9 cellular contexts compared by ENCODE assay signal in genomic region chr10:50416885-50417284, GRCh38.
A peak's percentile ranks its signal among the peaks of the same experiment; 100 is the strongest.
DNase-seq lines count a peak whose midpoint lies in the region; ATAC-seq and TF ChIP-seq lines count a peak whose summit lies in the region.
"Had no signal": no experiment of that assay in that cellular context is flagged by ENCODE, and none has a peak within 500 bp of the region (broad histone marks: within the 10 kb centered on the region; RNA-seq: fewer than 3 reads in every experiment).

No MANE protein-coding gene starts in this region.

- no peak for TF ChIP-seq CTCF in natural killer cell (IDR thresholded peaks at IDR 0.05)
- TF ChIP-seq CTCF in astrocyte of the spinal cord (IDR thresholded peaks at IDR 0.05; ENCODE audit: low read depth, low read length), result no peak
- TF ChIP-seq CTCF in left lung (IDR thresholded peaks at IDR 0.05), result no peak
- no peak for TF ChIP-seq CTCF in upper lobe of right lung (IDR thresholded peaks at IDR 0.05)
- TF ChIP-seq CTCF in GM10266 (IDR thresholded peaks at IDR 0.05; ENCODE audit: control insufficient read depth, insufficient read depth, low read depth, missing control alignments), result no peak

- peaks cover 19 to 76% of the 10 kb centered on the region in 2 donors for H3K4me1 ChIP-seq in left lung
- H3K4me1 ChIP-seq in upper lobe of right lung, result peaks cover 52% of the 10 kb centered on the region

- peak overlapping the region; percentile 94 for H3K4me3 Mint-ChIP-seq in natural killer cell treated with Interleukin-12 subunit alpha and Interleukin-12 subunit beta and Interleukin-15 and Interleukin-18, amount 100 ng/mL, for 72 hours
- H3K4me3 Mint-ChIP-seq in natural killer cell, result no peak overlapping the region

- peaks cover 32 to 63% of the 10 kb centered on the region in 2 donors for H3K4me1 Mint-ChIP-seq in natural killer cell treated with Interleukin-12 subunit alpha and Interleukin-12 subunit beta and Interleukin-15 and Interleukin-18, amount 100 ng/mL, for 72 hours (ENCODE audit: low read depth in 2 of 2)
- peaks cover 26 to 48% of the 10 kb centered on the region in 2 donors for H3K4me1 Mint-ChIP-seq in natural killer cell

- peak overlapping the region in 1 of 2 donors; percentile 64 for H3K27ac Mint-ChIP-seq in natural killer cell treated with Interleukin-12 subunit alpha and Interleukin-12 subunit beta and Interleukin-15 and Interleukin-18, amount 100 ng/mL, for 72 hours
- no peak overlapping the region for H3K27ac Mint-ChIP-seq in natural killer cell

- no peaks in the 10 kb centered on the region for H3K36me3 Mint-ChIP-seq in natural killer cell treated with Interleukin-12 subunit alpha and Interleukin-12 subunit beta and Interleukin-15 and Interleukin-18, amount 100 ng/mL, for 72 hours
- no peaks in the 10 kb centered on the region for H3K36me3 Mint-ChIP-seq in natural killer cell

- H3K27me3 ChIP-seq in left lung (peaks cover 0 to 7% of the 10 kb centered on the region in 2 donors), upper lobe of right lung (no peaks in the 10 kb centered on the region)

- DNase-seq in natural killer cell treated with Interleukin-12 subunit alpha and Interleukin-12 subunit beta and Interleukin-15 and Interleukin-18, amount 100 ng/mL, for 72 hours (ENCODE audit: low spot score), result no peak
- DNase-seq in natural killer cell (no peak), astrocyte of the spinal cord (ENCODE audit: low read depth, low spot score) (no peak), left lung (no peak), upper lobe of right lung (no peak), C1 segment of cervical spinal cord (lab: John Stamatoyannopoulos, UW) (no peak), GM10266 (ENCODE audit: extremely low spot score) (no peak)
- DNase-seq in activated effector memory CD4-positive, alpha-beta T cell treated with Interleukin-2 at 50 U/mL for 16 hours, result no peak
- DNase-seq: left ventricle myocardium superior had no signal

- ATAC-seq in natural killer cell treated with Interleukin-12 subunit alpha and Interleukin-12 subunit beta and Interleukin-15 and Interleukin-18, amount 100 ng/mL, for 72 hours, result no peak
- ATAC-seq in natural killer cell (no peak), left lung (no peak), upper lobe of right lung (no peak)

- no peaks in the 10 kb centered on the region for H3K9me3 ChIP-seq in left lung
- no peaks in the 10 kb centered on the region for H3K9me3 ChIP-seq in upper lobe of right lung

- H3K4me3 ChIP-seq in astrocyte of the spinal cord (ENCODE audit: low read depth, low read length) (peak overlapping the region; percentile 77), left lung (peak overlapping the region; percentile 54 to 61), upper lobe of right lung (peak overlapping the region; percentile 71)

- intact Hi-C loops in natural killer cell (cut with micrococcal nuclease), result no loop called here
- intact Hi-C loops in left lung (cut with DNase I), result loop anchor here in 1 of 2 donors (5.0 kb wide), 1 partner anchor 205 kb away; the partner anchor contains the start of gene SGMS1
- intact Hi-C loops in upper lobe of right lung (cut with DNase I), result no loop called here

- H3K27ac ChIP-seq in left lung (no peak overlapping the region), upper lobe of right lung (peak overlapping the region; percentile 88)

- no peaks in the 10 kb centered on the region for H3K27me3 Mint-ChIP-seq in natural killer cell treated with Interleukin-12 subunit alpha and Interleukin-12 subunit beta and Interleukin-15 and Interleukin-18, amount 100 ng/mL, for 72 hours
- no peaks in the 10 kb centered on the region for H3K27me3 Mint-ChIP-seq in natural killer cell (ENCODE audit: low read depth in 2 of 2)

- in situ Hi-C loops in astrocyte of the spinal cord (cut with HindIII; ENCODE audit: low sequenced_read_pairs), result no loop called here

- H3K36me3 ChIP-seq in left lung, result no peaks in the 10 kb centered on the region
- no peaks in the 10 kb centered on the region for H3K36me3 ChIP-seq in upper lobe of right lung

- no peaks in the 10 kb centered on the region for H3K9me3 Mint-ChIP-seq in natural killer cell treated with Interleukin-12 subunit alpha and Interleukin-12 subunit beta and Interleukin-15 and Interleukin-18, amount 100 ng/mL, for 72 hours
- no peaks in the 10 kb centered on the region for H3K9me3 Mint-ChIP-seq in natural killer cell
